ENCODE assay signal across 38 cellular contexts in genomic region chr19:48456864-48457263, GRCh38.
"Had no signal": no experiment of that assay in that cellular context is flagged by ENCODE, and none has a peak within 500 bp of the region (broad histone marks: within the 10 kb centered on the region; RNA-seq: fewer than 3 reads in every experiment).

No MANE protein-coding gene starts in this region.

- H3K27ac ChIP-seq: adrenal gland, body of pancreas, brain microvascular endothelial cell, breast epithelium, VCaP had no signal

- H3K27me3 ChIP-seq: adrenal gland, body of pancreas, brain microvascular endothelial cell, breast epithelium had no signal

- H3K4me1 Mint-ChIP-seq: activated CD4-positive, alpha-beta T cell treated with anti-CD3 and anti-CD28 coated beads for 36 hours had no signal

- H3K4me3 Mint-ChIP-seq: activated CD4-positive, alpha-beta memory T cell treated with anti-CD3 and anti-CD28 coated beads, Interleukin-2, amount 10 ng/mL, durations not matched to agents 7 days and 5 days; activated CD4-positive, alpha-beta T cell treated with anti-CD3 and anti-CD28 coated beads for 36 hours; activated CD4-positive, alpha-beta T cell treated with anti-CD3 and anti-CD28 coated beads, Interleukin-2, amount 10 ng/mL, durations not matched to agents 7 days and 5 days; activated CD8-positive, alpha-beta memory T cell treated with anti-CD3 and anti-CD28 coated beads, Interleukin-2, amount 10 ng/mL, durations not matched to agents 7 days and 5 days; activated CD8-positive, alpha-beta T cell treated with anti-CD3 and anti-CD28 coated beads, Interleukin-2, amount 10 ng/mL, durations not matched to agents 7 days and 5 days; activated naive CD4-positive, alpha-beta T cell treated with anti-CD3 and anti-CD28 coated beads, Interleukin-2, amount 10 ng/mL, durations not matched to agents 7 days and 5 days; activated naive CD4-positive, alpha-beta T cell treated with anti-CD3 and anti-CD28 coated beads, Interleukin-2, amount 50 U/mL, for 24 hours; activated naive CD8-positive, alpha-beta T cell treated with anti-CD3 and anti-CD28 coated beads for 36 hours; activated T-cell treated with anti-CD3 and anti-CD28 coated beads, Interleukin-2, amount 50 U/mL, for 4 hours; activated T-cell treated with anti-CD3 and anti-CD28 coated beads, Interleukin-2, amount 50 U/mL, for 72 hours; activated T-helper 1 cell treated with anti-CD3 and anti-CD28 coated beads, Interleukin-12 subunit alpha, Interleukin-12 subunit beta, Interleukin-2, Interleukin-4 antibody, amounts not matched to agents 30 ng/mL and 10 ng/mL and 1 ng/mL, durations not matched to agents 14 hours and 24 hours and 36 hours; activated T-helper 17 cell treated with anti-CD3 and anti-CD28 coated beads, Interleukin-2, amount 50 U/mL, for 72 hours; T-helper 1 cell treated with Interleukin-12 subunit alpha and Interleukin-12 subunit beta and Interleukin-4 antibody, amounts not matched to agents 30 μg/mL and 1 μg/mL, for 36 hours; T-helper 2 cell treated with Interferon-gamma antibody and Interleukin-4, amounts not matched to agents 5 μg/mL and 100 μg/mL, for 36 hours had no signal

- ATAC-seq: activated CD4-positive, alpha-beta T cell treated with anti-CD3 and anti-CD28 coated beads for 36 hours; activated CD4-positive, CD25-positive, alpha-beta regulatory T cell treated with anti-CD3 and anti-CD28 coated beads, Interleukin-2, amount 50 U/mL, for 24 hours; activated CD8-positive, alpha-beta memory T cell treated with anti-CD3 and anti-CD28 coated beads, Interleukin-2, amount 10 ng/mL, durations not matched to agents 7 days and 5 days; activated T-helper 17 cell treated with anti-CD3 and anti-CD28 coated beads, Interleukin-2, amount 50 U/mL, for 72 hours; body of pancreas had no signal

- H3K27me3 Mint-ChIP-seq: activated CD4-positive, alpha-beta memory T cell treated with anti-CD3 and anti-CD28 coated beads, Interleukin-2, amount 10 ng/mL, durations not matched to agents 7 days and 5 days; activated CD4-positive, alpha-beta T cell treated with anti-CD3 and anti-CD28 coated beads for 36 hours; activated CD4-positive, alpha-beta T cell treated with anti-CD3 and anti-CD28 coated beads, Interleukin-2, amount 10 ng/mL, durations not matched to agents 7 days and 5 days; activated CD8-positive, alpha-beta memory T cell treated with anti-CD3 and anti-CD28 coated beads, Interleukin-2, amount 10 ng/mL, durations not matched to agents 7 days and 5 days; activated naive CD4-positive, alpha-beta T cell treated with anti-CD3 and anti-CD28 coated beads, Interleukin-2, amount 10 ng/mL, durations not matched to agents 7 days and 5 days; activated naive CD4-positive, alpha-beta T cell treated with anti-CD3 and anti-CD28 coated beads, Interleukin-2, amount 50 U/mL, for 24 hours; activated naive CD8-positive, alpha-beta T cell treated with anti-CD3 and anti-CD28 coated beads for 36 hours; activated T-helper 17 cell treated with anti-CD3 and anti-CD28 coated beads, Interleukin-2, amount 50 U/mL, for 72 hours had no signal

- H3K4me3 ChIP-seq: adrenal gland, body of pancreas, breast epithelium had no signal

- H3K27ac Mint-ChIP-seq: activated CD4-positive, alpha-beta memory T cell treated with anti-CD3 and anti-CD28 coated beads, Interleukin-2, amount 10 ng/mL, durations not matched to agents 7 days and 5 days; activated CD4-positive, alpha-beta T cell treated with anti-CD3 and anti-CD28 coated beads for 36 hours; activated CD4-positive, alpha-beta T cell treated with anti-CD3 and anti-CD28 coated beads, Interleukin-2, amount 10 ng/mL, durations not matched to agents 7 days and 5 days; activated CD8-positive, alpha-beta memory T cell treated with anti-CD3 and anti-CD28 coated beads, Interleukin-2, amount 10 ng/mL, durations not matched to agents 7 days and 5 days; activated CD8-positive, alpha-beta T cell treated with anti-CD3 and anti-CD28 coated beads, Interleukin-2, amount 10 ng/mL, durations not matched to agents 7 days and 5 days; activated naive CD4-positive, alpha-beta T cell treated with anti-CD3 and anti-CD28 coated beads, Interleukin-2, amount 10 ng/mL, durations not matched to agents 7 days and 5 days; activated naive CD4-positive, alpha-beta T cell treated with anti-CD3 and anti-CD28 coated beads, Interleukin-2, amount 50 U/mL, for 24 hours; activated naive CD8-positive, alpha-beta T cell treated with anti-CD3 and anti-CD28 coated beads for 36 hours; activated T-cell treated with anti-CD3 and anti-CD28 coated beads, Interleukin-2, amount 50 U/mL, for 72 hours; activated T-helper 1 cell treated with anti-CD3 and anti-CD28 coated beads, Interleukin-12 subunit alpha, Interleukin-12 subunit beta, Interleukin-2, Interleukin-4 antibody, amounts not matched to agents 30 ng/mL and 10 ng/mL and 1 ng/mL, durations not matched to agents 14 hours and 24 hours and 36 hours; activated T-helper 17 cell treated with anti-CD3 and anti-CD28 coated beads, Interleukin-2, amount 50 U/mL, for 72 hours; T-helper 1 cell treated with Interleukin-12 subunit alpha and Interleukin-12 subunit beta and Interleukin-4 antibody, amounts not matched to agents 30 μg/mL and 1 μg/mL, for 36 hours; T-helper 2 cell treated with Interferon-gamma antibody and Interleukin-4, amounts not matched to agents 5 μg/mL and 100 μg/mL, for 36 hours had no signal

- DNase-seq: activated CD4-positive, alpha-beta memory T cell treated with anti-CD3 and anti-CD28 coated beads, Interleukin-2, amount 10 ng/mL, durations not matched to agents 7 days and 5 days; activated CD4-positive, alpha-beta T cell treated with anti-CD3 and anti-CD28 coated beads for 1 hour; activated CD4-positive, alpha-beta T cell treated with anti-CD3 and anti-CD28 coated beads for 36 hours; activated CD4-positive, alpha-beta T cell treated with anti-CD3 and anti-CD28 coated beads for 48 hours; activated CD4-positive, alpha-beta T cell treated with anti-CD3 and anti-CD28 coated beads, Interleukin-2, amount 10 ng/mL, durations not matched to agents 7 days and 5 days; activated CD4-positive, alpha-beta T cell treated with anti-CD3 and anti-CD28 coated beads, Interleukin-2, amount 50 U/mL, for 48 hours; activated CD4-positive, CD25-positive, alpha-beta regulatory T cell; activated CD8-positive, alpha-beta memory T cell treated with anti-CD3 and anti-CD28 coated beads for 24 hours; activated CD8-positive, alpha-beta memory T cell treated with anti-CD3 and anti-CD28 coated beads, Interleukin-2, amount 10 ng/mL, durations not matched to agents 7 days and 5 days; activated CD8-positive, alpha-beta T cell treated with anti-CD3 and anti-CD28 coated beads, Interleukin-2, amount 10 ng/mL, durations not matched to agents 7 days and 5 days; activated effector memory CD4-positive, alpha-beta T cell treated with anti-CD3 and anti-CD28 coated beads, Interleukin-2, amount 50 U/mL, for 16 hours; activated gamma-delta T cell treated with Interleukin-2 at 50 U/mL for 16 hours; activated naive CD4-positive, alpha-beta T cell treated with anti-CD3 and anti-CD28 coated beads, Interleukin-2, amount 10 ng/mL, durations not matched to agents 7 days and 5 days; activated naive CD4-positive, alpha-beta T cell treated with Interleukin-2 at 50 U/mL for 16 hours; activated naive CD8-positive, alpha-beta T cell treated with anti-CD3 and anti-CD28 coated beads for 36 hours; activated T-cell treated with anti-CD3 and anti-CD28 coated beads for 4 hours; activated T-cell treated with anti-CD3 and anti-CD28 coated beads, Interleukin-2, amount 50 U/mL, for 1 hour; activated T-cell treated with anti-CD3 and anti-CD28 coated beads, Interleukin-2, amount 50 U/mL, for 4 hours; activated T-cell treated with anti-CD3 and anti-CD28 coated beads, Interleukin-2, amount 50 U/mL, for 72 hours; amniotic stem cell; aorta; body of pancreas; brain microvascular endothelial cell; central memory CD4-positive, alpha-beta T cell; T-helper 1 cell; T-helper 2 cell; T-helper 9 cell had no signal

- H3K9me3 ChIP-seq: adrenal gland, body of pancreas, breast epithelium had no signal

- H3K4me1 ChIP-seq: adrenal gland, body of pancreas, breast epithelium had no signal

- FAIRE-seq: astrocyte, TTC549 had no signal

- H3K9me3 Mint-ChIP-seq: activated CD4-positive, alpha-beta memory T cell treated with anti-CD3 and anti-CD28 coated beads, Interleukin-2, amount 10 ng/mL, durations not matched to agents 7 days and 5 days; activated CD4-positive, alpha-beta T cell treated with anti-CD3 and anti-CD28 coated beads, Interleukin-2, amount 10 ng/mL, durations not matched to agents 7 days and 5 days; activated naive CD4-positive, alpha-beta T cell treated with anti-CD3 and anti-CD28 coated beads, Interleukin-2, amount 10 ng/mL, durations not matched to agents 7 days and 5 days; activated naive CD4-positive, alpha-beta T cell treated with anti-CD3 and anti-CD28 coated beads, Interleukin-2, amount 50 U/mL, for 24 hours; activated naive CD8-positive, alpha-beta T cell treated with anti-CD3 and anti-CD28 coated beads for 36 hours; activated T-cell treated with anti-CD3 and anti-CD28 coated beads, Interleukin-2, amount 50 U/mL, for 4 hours; activated T-cell treated with anti-CD3 and anti-CD28 coated beads, Interleukin-2, amount 50 U/mL, for 72 hours; activated T-helper 1 cell treated with anti-CD3 and anti-CD28 coated beads, Interleukin-12 subunit alpha, Interleukin-12 subunit beta, Interleukin-2, Interleukin-4 antibody, amounts not matched to agents 30 ng/mL and 10 ng/mL and 1 ng/mL, durations not matched to agents 14 hours and 24 hours and 36 hours; activated T-helper 17 cell treated with anti-CD3 and anti-CD28 coated beads, Interleukin-2, amount 50 U/mL, for 72 hours; T-helper 1 cell treated with Interleukin-12 subunit alpha and Interleukin-12 subunit beta and Interleukin-4 antibody, amounts not matched to agents 30 μg/mL and 1 μg/mL, for 36 hours; T-helper 2 cell treated with Interferon-gamma antibody and Interleukin-4, amounts not matched to agents 5 μg/mL and 100 μg/mL, for 36 hours had no signal
